Comparison of ENCODE assay signal across 19 cellular contexts in the genomic region with DNA sequence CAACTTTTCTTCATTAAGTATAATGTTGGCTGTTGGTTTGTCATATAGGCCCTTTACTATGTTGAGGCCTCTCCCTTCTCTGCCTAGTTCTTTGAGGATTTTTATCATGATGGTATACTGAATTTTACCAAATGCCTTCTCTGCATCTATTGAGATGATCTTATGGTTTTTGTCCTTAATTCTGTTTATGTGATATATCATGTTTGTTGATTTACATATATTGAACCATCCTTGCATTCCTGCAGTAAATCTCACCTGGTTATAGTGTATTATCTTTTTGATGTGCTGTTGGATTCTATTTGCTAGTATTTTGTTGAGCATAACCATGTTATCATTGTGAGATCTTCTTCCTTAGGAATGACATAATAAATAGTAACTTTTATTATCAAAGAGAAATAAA.
"Had no signal": no experiment of that assay in that cellular context is flagged by ENCODE, and none has a peak within 500 bp of the region (broad histone marks: within the 10 kb centered on the region; RNA-seq: fewer than 3 reads in every experiment).

No MANE protein-coding gene starts in this region.

- H3K4me1 Mint-ChIP-seq: activated naive CD4-positive, alpha-beta T cell treated with anti-CD3 and anti-CD28 coated beads, Interleukin-2, amount 50 U/mL, for 24 hours; naive B cell had no signal

- H3K36me3 ChIP-seq: cardiac muscle cell, gastrocnemius medialis, left ventricle myocardium inferior, prostate gland, transverse colon, vagina, WERI-Rb-1 had no signal

- H3K27me3 ChIP-seq: cardiac muscle cell, dorsolateral prefrontal cortex, gastrocnemius medialis, transverse colon, vagina had no signal

- FAIRE-seq: astrocyte had no signal

- H3K4me1 ChIP-seq: gastrocnemius medialis, left ventricle myocardium inferior, prostate gland, transverse colon, vagina had no signal

- H3K27ac ChIP-seq: cardiac muscle cell, dorsolateral prefrontal cortex, gastrocnemius medialis, left ventricle myocardium inferior, prostate gland, transverse colon, vagina, WERI-Rb-1 had no signal

- DNase-seq: activated CD4-positive, alpha-beta T cell treated with anti-CD3 and anti-CD28 coated beads for 1 hour; activated gamma-delta T cell; dorsolateral prefrontal cortex; gastrocnemius medialis; head of caudate nucleus; left ventricle myocardium inferior; mammary epithelial cell; mucosa of descending colon; naive B cell; right cardiac atrium; stimulated activated naive CD8-positive, alpha-beta T cell treated with anti-CD3 and anti-CD28 coated beads, Interleukin-15, Interleukin-2, amounts not matched to agents 100 U/mL and 50 U/mL, for 24 hours; substantia nigra; transverse colon; WERI-Rb-1 had no signal

- H3K9me3 ChIP-seq: prostate gland, vagina had no signal

- H3K4me3 ChIP-seq: cardiac muscle cell, dorsolateral prefrontal cortex, gastrocnemius medialis, left ventricle myocardium inferior, mucosa of descending colon, prostate gland, transverse colon, vagina had no signal

- H3K27ac Mint-ChIP-seq: activated naive CD4-positive, alpha-beta T cell treated with anti-CD3 and anti-CD28 coated beads, Interleukin-2, amount 50 U/mL, for 24 hours; naive B cell had no signal

- ATAC-seq: gastrocnemius medialis; mucosa of descending colon; right cardiac atrium; stimulated activated naive CD8-positive, alpha-beta T cell treated with anti-CD3 and anti-CD28 coated beads, Interleukin-15, Interleukin-2, amounts not matched to agents 100 U/mL and 50 U/mL, for 24 hours had no signal

- H3K4me3 Mint-ChIP-seq: activated naive CD4-positive, alpha-beta T cell treated with anti-CD3 and anti-CD28 coated beads, Interleukin-2, amount 50 U/mL, for 24 hours; naive B cell had no signal

- H3K27me3 Mint-ChIP-seq: activated naive CD4-positive, alpha-beta T cell treated with anti-CD3 and anti-CD28 coated beads, Interleukin-2, amount 50 U/mL, for 24 hours; naive B cell had no signal
